29 cellular contexts compared by ENCODE assay signal in the genomic region with DNA sequence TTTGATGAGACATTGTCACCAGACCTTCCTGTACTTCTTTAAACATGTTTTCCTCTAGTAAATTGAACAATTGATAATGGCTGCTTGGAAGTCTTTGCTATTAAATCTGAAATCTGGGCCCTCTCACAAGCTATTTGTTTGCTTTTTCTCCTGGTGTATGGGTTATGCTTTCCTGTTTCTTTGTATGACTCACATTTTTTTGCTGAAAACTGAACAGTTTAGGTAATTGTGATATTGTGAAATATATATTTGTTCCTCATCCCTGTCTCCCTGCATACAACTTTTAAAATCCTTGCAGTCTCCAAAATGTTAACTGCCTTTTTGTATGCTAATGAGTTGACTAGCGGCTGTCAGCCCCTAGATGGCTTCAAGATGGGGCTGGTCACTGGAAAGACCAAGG.
"Had no signal": no experiment of that assay in that cellular context is flagged by ENCODE, and none has a peak within 500 bp of the region (broad histone marks: within the 10 kb centered on the region; RNA-seq: fewer than 3 reads in every experiment).

No MANE protein-coding gene starts in this region.

- ATAC-seq: activated CD4-positive, CD25-positive, alpha-beta regulatory T cell treated with anti-CD3 and anti-CD28 coated beads, Interleukin-2, amount 50 U/mL, for 24 hours; activated CD8-positive, alpha-beta memory T cell treated with anti-CD3 and anti-CD28 coated beads, Interleukin-2, amount 10 ng/mL, durations not matched to agents 7 days and 5 days; body of pancreas; K562; SK-N-SH treated with all-trans-retinoic acid at 6 μM for 48 hours had no signal

- H3K4me3 Mint-ChIP-seq: activated CD8-positive, alpha-beta memory T cell treated with anti-CD3 and anti-CD28 coated beads, Interleukin-2, amount 10 ng/mL, durations not matched to agents 7 days and 5 days; activated naive CD4-positive, alpha-beta T cell treated with anti-CD3 and anti-CD28 coated beads, Interleukin-2, amount 50 U/mL, for 24 hours; activated T-cell treated with anti-CD3 and anti-CD28 coated beads, Interleukin-2, amount 50 U/mL, for 24 hours; activated T-helper 1 cell treated with anti-CD3 and anti-CD28 coated beads, Interleukin-12 subunit alpha, Interleukin-12 subunit beta, Interleukin-2, Interleukin-4 antibody, amounts not matched to agents 30 ng/mL and 10 ng/mL and 1 ng/mL, durations not matched to agents 14 hours and 24 hours and 36 hours; T-helper 2 cell treated with Interferon-gamma antibody and Interleukin-4, amounts not matched to agents 5 μg/mL and 100 μg/mL, for 36 hours had no signal

- H3K4me1 Mint-ChIP-seq: activated CD8-positive, alpha-beta memory T cell treated with anti-CD3 and anti-CD28 coated beads, Interleukin-2, amount 10 ng/mL, durations not matched to agents 7 days and 5 days; activated naive CD4-positive, alpha-beta T cell treated with anti-CD3 and anti-CD28 coated beads, Interleukin-2, amount 50 U/mL, for 24 hours had no signal

- H3K9me3 Mint-ChIP-seq: activated naive CD4-positive, alpha-beta T cell treated with anti-CD3 and anti-CD28 coated beads, Interleukin-2, amount 50 U/mL, for 24 hours; activated T-cell treated with anti-CD3 and anti-CD28 coated beads, Interleukin-2, amount 50 U/mL, for 24 hours; activated T-helper 1 cell treated with anti-CD3 and anti-CD28 coated beads, Interleukin-12 subunit alpha, Interleukin-12 subunit beta, Interleukin-2, Interleukin-4 antibody, amounts not matched to agents 30 ng/mL and 10 ng/mL and 1 ng/mL, durations not matched to agents 14 hours and 24 hours and 36 hours; T-helper 2 cell treated with Interferon-gamma antibody and Interleukin-4, amounts not matched to agents 5 μg/mL and 100 μg/mL, for 36 hours had no signal

- H3K27ac ChIP-seq: ascending aorta, body of pancreas, cardiac muscle cell, Peyer's patch, RWPE1, SJSA1 had no signal

- H3K4me3 ChIP-seq: ascending aorta, body of pancreas, cardiac muscle cell, K562, Peyer's patch, SJSA1 had no signal

- DNase-seq: activated CD4-positive, alpha-beta T cell treated with anti-CD3 and anti-CD28 coated beads for 4 hours; activated CD8-positive, alpha-beta memory T cell treated with anti-CD3 and anti-CD28 coated beads, Interleukin-2, amount 10 ng/mL, durations not matched to agents 7 days and 5 days; activated effector memory CD4-positive, alpha-beta T cell treated with Interleukin-2 at 50 U/mL for 16 hours; activated naive CD4-positive, alpha-beta T cell; activated T-cell treated with anti-CD3 and anti-CD28 coated beads, Interleukin-2, amount 50 U/mL, for 24 hours; body of pancreas; cerebellar nuclear complex; Karpas-422; MV-4-11; NCI-H1092 treated with DMSO at 0.1 percent for 48 hours; NCI-H1417 treated with DMSO at 0.1 percent for 48 hours; NCI-H2029 treated with DMSO at 0.1 percent for 48 hours; NCI-H345; NCI-H510A; NCI-H526 treated with DMSO at 0.1 percent for 48 hours; NK-92 treated with Interleukin-12 subunit alpha and Interleukin-12 subunit beta, amount 100 ng/mL, for 24 hours; Peyer's patch; Right ventricle myocardium superior; SW 1271 had no signal

- H3K36me3 Mint-ChIP-seq: activated CD8-positive, alpha-beta memory T cell treated with anti-CD3 and anti-CD28 coated beads, Interleukin-2, amount 10 ng/mL, durations not matched to agents 7 days and 5 days; activated naive CD4-positive, alpha-beta T cell treated with anti-CD3 and anti-CD28 coated beads, Interleukin-2, amount 50 U/mL, for 24 hours had no signal

- H3K36me3 ChIP-seq: ascending aorta, cardiac muscle cell, Peyer's patch, SJSA1 had no signal

- H3K27me3 ChIP-seq: ascending aorta, body of pancreas, cardiac muscle cell, Peyer's patch, SJSA1 had no signal

- H3K27ac Mint-ChIP-seq: activated CD8-positive, alpha-beta memory T cell treated with anti-CD3 and anti-CD28 coated beads, Interleukin-2, amount 10 ng/mL, durations not matched to agents 7 days and 5 days; activated naive CD4-positive, alpha-beta T cell treated with anti-CD3 and anti-CD28 coated beads, Interleukin-2, amount 50 U/mL, for 24 hours; activated T-cell treated with anti-CD3 and anti-CD28 coated beads, Interleukin-2, amount 50 U/mL, for 24 hours; activated T-helper 1 cell treated with anti-CD3 and anti-CD28 coated beads, Interleukin-12 subunit alpha, Interleukin-12 subunit beta, Interleukin-2, Interleukin-4 antibody, amounts not matched to agents 30 ng/mL and 10 ng/mL and 1 ng/mL, durations not matched to agents 14 hours and 24 hours and 36 hours; T-helper 2 cell treated with Interferon-gamma antibody and Interleukin-4, amounts not matched to agents 5 μg/mL and 100 μg/mL, for 36 hours had no signal

- H3K4me1 ChIP-seq: ascending aorta, body of pancreas, Peyer's patch, SJSA1 had no signal

- H3K9me3 ChIP-seq: ascending aorta, body of pancreas, Peyer's patch, SJSA1 had no signal
